8 cellular contexts compared by ENCODE assay signal in the genomic region with DNA sequence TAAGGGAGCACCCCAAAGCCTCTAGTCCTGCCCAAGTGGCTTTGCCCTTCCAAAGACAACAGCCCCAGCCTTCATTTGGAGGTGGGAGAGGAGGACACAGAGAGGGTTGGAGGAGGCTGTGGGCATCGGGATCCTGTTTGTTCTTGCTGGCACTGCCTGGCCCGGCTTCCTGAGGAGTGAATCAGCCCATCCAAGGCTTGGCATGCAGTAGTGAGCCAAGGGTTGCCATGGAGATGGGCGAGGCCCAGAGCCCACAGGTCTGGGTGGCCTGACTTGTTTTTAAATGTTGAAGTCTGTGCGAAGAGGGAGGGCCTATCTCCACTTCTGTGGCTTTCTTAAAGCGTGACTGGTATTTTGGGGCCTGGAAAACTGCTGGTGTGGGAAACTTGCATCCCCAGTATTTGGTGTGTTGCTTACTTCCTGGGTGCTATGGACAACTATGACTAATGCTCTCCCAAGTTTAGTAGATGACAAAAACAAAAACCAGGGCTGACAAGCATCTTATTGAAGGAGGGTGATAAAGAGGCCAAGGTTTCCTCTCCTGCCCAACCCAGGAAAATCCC. TPM values are rescaled to one million over a fixed set of nuclear protein-coding genes. Genes with fewer than 3 reads are reported as not detected.
DNase-seq lines count a peak whose midpoint lies in the region; ATAC-seq lines count a peak whose summit lies in the region.

No MANE protein-coding gene starts in this region.

- H3K9me3 Mint-ChIP-seq in stimulated activated naive B cell treated with anti-CD40 and anti-IgM and Interleukin-4, amounts not matched to agents 10 μg/mL and 1 μg/mL and 100 μg/mL, for 72 hours = no peaks in the 10 kb centered on the region

- ATAC-seq in stimulated activated naive B cell treated with anti-CD40 and anti-IgM and Interleukin-4, amounts not matched to agents 10 μg/mL and 1 μg/mL and 100 μg/mL, for 72 hours (replicated peaks) = no peak

- H3K9me3 ChIP-seq in iPS-18a (ENCODE audit: control insufficient read depth, low read depth, low read length) (no peaks in the 10 kb centered on the region), Karpas-422 (ENCODE audit: low read length) (no peaks in the 10 kb centered on the region)

- H3K36me3 Mint-ChIP-seq in stimulated activated naive B cell treated with anti-CD40 and anti-IgM and Interleukin-4, amounts not matched to agents 10 μg/mL and 1 μg/mL and 100 μg/mL, for 72 hours = peaks cover 5 to 9% of the 10 kb centered on the region in 2 donors

- peaks cover 30 to 82% of the 10 kb centered on the region in 2 donors for H3K4me1 Mint-ChIP-seq in stimulated activated naive B cell treated with anti-CD40 and anti-IgM and Interleukin-4, amounts not matched to agents 10 μg/mL and 1 μg/mL and 100 μg/mL, for 72 hours

- H3K9me2 ChIP-seq in Karpas-422 (replicated peaks; ENCODE audit: insufficient read depth, low read length) = no peaks in the 10 kb centered on the region

- H3K4me2 ChIP-seq in Karpas-422 (ENCODE audit: low read depth, low read length, poor library complexity, severe bottlenecking) = no peak overlapping the region

- H3K27me3 ChIP-seq in iPS-18a (ENCODE audit: control insufficient read depth, insufficient read depth, low read length) = no peaks in the 10 kb centered on the region
- H3K27me3 ChIP-seq in Karpas-422 (ENCODE audit: low read length) = no peaks in the 10 kb centered on the region

- H3K4me1 ChIP-seq in iPS-18a (ENCODE audit: control insufficient read depth, low read depth, low read length) = peaks cover 42% of the 10 kb centered on the region
- H3K4me1 ChIP-seq in Karpas-422 (ENCODE audit: low read length) = no peaks in the 10 kb centered on the region

- H3K27ac ChIP-seq in angular gyrus (ENCODE audit: low read depth, low read length) (peak overlapping the region; percentile 69), iPS-18a (ENCODE audit: low read length) (peak overlapping the region; percentile 79), Karpas-422 (ENCODE audit: low read length) (no peak overlapping the region)

- peaks cover 0 to 7% of the 10 kb centered on the region in 2 donors for H3K27me3 Mint-ChIP-seq in stimulated activated naive B cell treated with anti-CD40 and anti-IgM and Interleukin-4, amounts not matched to agents 10 μg/mL and 1 μg/mL and 100 μg/mL, for 72 hours

- H3K79me2 ChIP-seq in Karpas-422 (ENCODE audit: low read length) = no peaks in the 10 kb centered on the region

- H3K4me3 Mint-ChIP-seq in stimulated activated naive B cell treated with anti-CD40 and anti-IgM and Interleukin-4, amounts not matched to agents 10 μg/mL and 1 μg/mL and 100 μg/mL, for 72 hours = no peak overlapping the region

- peak; percentile 61 for DNase-seq in DMS 273 (lab: John Stamatoyannopoulos, UW; ENCODE audit: unreplicated experiment)
- no peak for DNase-seq in DMS 273 treated with DMSO at 0.1 percent for 48 hours (lab: John Stamatoyannopoulos, UW)
- no peak for DNase-seq in stimulated activated naive B cell treated with anti-CD40 and anti-IgM and Interleukin-4, amounts not matched to agents 10 μg/mL and 1 μg/mL and 100 μg/mL, for 72 hours
- no peak for DNase-seq in Karpas-422
- DNase-seq in activated CD8-positive, alpha-beta memory T cell treated with anti-CD3 and anti-CD28 coated beads, Interleukin-2, amount 50 U/mL, for 4 hours = no peak
- DNase-seq in NCI-H187 (lab: John Stamatoyannopoulos, UW) = no peak

- H3K4me3 ChIP-seq in iPS-18a (ENCODE audit: low read length) (peak overlapping the region; percentile 6), Karpas-422 (ENCODE audit: low read length) (no peak overlapping the region)

- no peak overlapping the region for H2AFZ ChIP-seq in Karpas-422 (ENCODE audit: low read length)

- H3K27ac Mint-ChIP-seq in stimulated activated naive B cell treated with anti-CD40 and anti-IgM and Interleukin-4, amounts not matched to agents 10 μg/mL and 1 μg/mL and 100 μg/mL, for 72 hours = peak overlapping the region; percentile 42

- H3K36me3 ChIP-seq in iPS-18a (ENCODE audit: control insufficient read depth, low read depth, low read length) (peaks cover 5% of the 10 kb centered on the region), Karpas-422 (ENCODE audit: insufficient read depth, low read length) (no peaks in the 10 kb centered on the region)

- H3K9ac ChIP-seq in iPS-18a (ENCODE audit: low read length) (peak overlapping the region; percentile 19), Karpas-422 (ENCODE audit: low read length) (no peak overlapping the region)

- no peaks in the 10 kb centered on the region for H4K20me1 ChIP-seq in Karpas-422 (ENCODE audit: insufficient read depth, low read depth, low read length)

RNA-seq across cellular contexts. Expression of gene CD9, which starts 15.8 kb away (rescaled TPM):
- total RNA-seq in Karpas-422 (2014; rRNA removed; shearing (Covaris generic); ENCODE audit: low replicate concordance) = not detected in 2 replicates
